ENCODE assay signal across 16 cellular contexts in genomic region chr14:101559250-101559623, GRCh38. TPM values are rescaled to one million over a fixed set of nuclear protein-coding genes. Genes with fewer than 3 reads are reported as not detected.
DNase-seq lines count a peak whose midpoint lies in the region; ATAC-seq and TF ChIP-seq lines count a peak whose summit lies in the region.
"Had no signal": no experiment of that assay in that cellular context is flagged by ENCODE, and none has a peak within 500 bp of the region (broad histone marks: within the 10 kb centered on the region; RNA-seq: fewer than 3 reads in every experiment).

No MANE protein-coding gene starts in this region.

- H3K9me3 ChIP-seq in lung (ENCODE audit: control insufficient read depth in 2 of 2, insufficient read depth in 1 of 2, low read length in 1 of 2) = peaks cover 0 to 22% of the 10 kb centered on the region in 2 donors
- no peaks in the 10 kb centered on the region for H3K9me3 ChIP-seq in skeletal muscle tissue (ENCODE audit: control insufficient read depth in 3 of 3, low read length in 3 of 3)
- no peaks in the 10 kb centered on the region for H3K9me3 ChIP-seq in T-helper 17 cell (ENCODE audit: control insufficient read depth, low read length, poor library complexity, severe bottlenecking)

- H3K27me3 Mint-ChIP-seq in Calu3 (ENCODE audit: unreplicated experiment) (peaks cover 23% of the 10 kb centered on the region), brain (peaks cover 71% of the 10 kb centered on the region), T-helper 17 cell (peaks cover 60% of the 10 kb centered on the region)

- H3K9me3 Mint-ChIP-seq in Calu3 (ENCODE audit: low read depth, unreplicated experiment) = no peaks in the 10 kb centered on the region
- H3K9me3 Mint-ChIP-seq in brain = peaks cover 0 to 14% (median 7%) of the 10 kb centered on the region in 5 experiments

- peak overlapping the region in 1 of 2 donors; percentile 44 for H3K27ac ChIP-seq in lung (ENCODE audit: low read depth in 1 of 2, low read length in 1 of 2)
- no peak overlapping the region for H3K27ac ChIP-seq in skeletal muscle tissue (ENCODE audit: low read depth, low read length)

- H3K4me3 ChIP-seq in lung (peak overlapping the region; percentile 47), skeletal muscle tissue (ENCODE audit: low read length in 3 of 3) (peak overlapping the region; percentile 0 to 56 (median 36))

- peak overlapping the region in 2 of 3 donors; percentile 23 to 40 for H3K9ac ChIP-seq in skeletal muscle tissue (ENCODE audit: low read depth in 1 of 3, low read length in 3 of 3)

- H3K27me3 ChIP-seq in lung (ENCODE audit: control insufficient read depth, insufficient read depth) (peaks cover 4% of the 10 kb centered on the region), skeletal muscle tissue (ENCODE audit: control insufficient read depth in 3 of 3, insufficient read depth in 3 of 3, low read length in 3 of 3) (peaks cover 69 to 84% (median 82%) of the 10 kb centered on the region in 3 donors)

- H3K36me3 Mint-ChIP-seq in Calu3 (ENCODE audit: insufficient read depth, unreplicated experiment) (peaks cover 38% of the 10 kb centered on the region), brain (no peaks in the 10 kb centered on the region), T-helper 17 cell (ENCODE audit: low read depth) (peaks cover 2% of the 10 kb centered on the region)

- no TSS peak for BruUV-seq in Calu3 (replicated peaks; lab: Mats Ljungman, UMichigan)

- H3K36me3 ChIP-seq in lung (ENCODE audit: control insufficient read depth in 2 of 2, insufficient read depth in 2 of 2, low read length in 2 of 2) = no peaks in the 10 kb centered on the region
- H3K36me3 ChIP-seq in skeletal muscle tissue (ENCODE audit: control insufficient read depth in 3 of 3, insufficient read depth in 3 of 3, low read length in 3 of 3) = no peaks in the 10 kb centered on the region

- peaks cover 0 to 8% of the 10 kb centered on the region in 2 donors for H3K4me1 ChIP-seq in lung (ENCODE audit: control insufficient read depth in 2 of 2, insufficient read depth in 2 of 2, low read length in 2 of 2)
- H3K4me1 ChIP-seq in skeletal muscle tissue (ENCODE audit: control insufficient read depth in 3 of 3, insufficient read depth in 3 of 3, low read length in 3 of 3) = no peaks in the 10 kb centered on the region

- H3K27ac Mint-ChIP-seq in Calu3 (ENCODE audit: unreplicated experiment) (no peak overlapping the region), brain (no peak overlapping the region), T-helper 17 cell (no peak overlapping the region)
- H3K27ac Mint-ChIP-seq: activated naive CD8-positive, alpha-beta T cell treated with anti-CD3 and anti-CD28 coated beads for 36 hours had no signal

- H3K4me3 Mint-ChIP-seq in Calu3 (ENCODE audit: low read depth, unreplicated experiment) (peak overlapping the region; percentile 76), brain (peak overlapping the region in 4 of 5 experiments; percentile 71 to 79 (median 78)), T-helper 17 cell (no peak overlapping the region)
- H3K4me3 Mint-ChIP-seq: activated naive CD8-positive, alpha-beta T cell treated with anti-CD3 and anti-CD28 coated beads for 36 hours; T-helper 1 cell treated with Interleukin-12 subunit alpha and Interleukin-12 subunit beta and Interleukin-4 antibody, amounts not matched to agents 30 μg/mL and 1 μg/mL, for 36 hours had no signal

- CTCF ChIA-PET in Calu3 (lab: Charles Lee) = interaction anchor here (1.2 kb wide), 1 partner anchor 70 kb away, joined by 3 read pairs; no protein-coding TSS in a partner anchor

- WGBS in lung, 2 donors = 52 to 66% methylated on average over 7 to 9 of the region's 9 CpGs

- ATAC-seq in lung (ENCODE audit: insufficient read depth, low FRiP score) = no peak
- ATAC-seq in T-helper 17 cell = no peak
- ATAC-seq in HG03108 (IDR thresholded peaks at IDR 0.05; ENCODE audit: unreplicated experiment) = no peak

- intact Hi-C loops in Calu3 (cut with micrococcal nuclease; ENCODE audit: unreplicated experiment) = loop anchor here (2.0 kb wide), 1 partner anchor 78 kb away; no protein-coding TSS in a partner anchor

- H3K4me1 Mint-ChIP-seq in Calu3 (ENCODE audit: low read depth, unreplicated experiment) (peaks cover 9% of the 10 kb centered on the region), brain (peaks cover 25% of the 10 kb centered on the region), T-helper 17 cell (peaks cover 9% of the 10 kb centered on the region)

- no peak for TF ChIP-seq CTCF in Calu3 (IDR thresholded peaks at IDR 0.05; ENCODE audit: unreplicated experiment)
- no peak for TF ChIP-seq CTCF in brain (conservative IDR thresholded peaks at IDR 0.05)
- TF ChIP-seq CTCF in lung (IDR thresholded peaks at IDR 0.05; ENCODE audit: control extremely low read depth, extremely low read depth) = no peak

- DNase-seq in Calu3 (no peak), lung (ENCODE audit: low spot score) (no peak), T-helper 17 cell (no peak), DMS 273 treated with DMSO at 0.1 percent for 48 hours (lab: John Stamatoyannopoulos, UW) (no peak), ecto neural progenitor cell (ENCODE audit: low spot score) (no peak)
- DNase-seq: activated naive CD8-positive, alpha-beta T cell treated with anti-CD3 and anti-CD28 coated beads for 36 hours; caudate nucleus; Karpas-422; NCI-H1694 treated with DMSO at 0.1 percent for 48 hours; NCI-H526 treated with DMSO at 0.1 percent for 48 hours had no signal

RNA-seq across cellular contexts. Expression of gene DIO3, which starts 2.1 kb away (rescaled TPM):
- total RNA-seq in Calu3 (2022) (1.7 and 2.3 TPM in 2 replicates), lung (1 to 10 TPM in 1 of 2 donors, under 1 TPM in 1; 0.91 to 1.3 TPM), skeletal muscle tissue (1.0 TPM), T-helper 17 cell (not detected)
- polyA plus RNA-seq in brain (ENCODE audit: insufficient read depth, low read depth, low replicate concordance) (0.31 TPM), lung (1 to 10 TPM; 1.5 to 7.1 TPM)
- total RNA-seq: activated naive CD8-positive, alpha-beta T cell treated with anti-CD3 and anti-CD28 coated beads for 36 hours; endothelial cell of umbilical vein; H4 had no signal
- polyA plus RNA-seq: endothelial cell of umbilical vein had no signal
